In genomic region chr4:152346979-152347378, GRCh38 we compare ENCODE assay signal across 31 cellular contexts.
"Had no signal": no experiment of that assay in that cellular context is flagged by ENCODE, and none has a peak within 500 bp of the region (broad histone marks: within the 10 kb centered on the region; RNA-seq: fewer than 3 reads in every experiment).

No MANE protein-coding gene starts in this region.

- H3K4me3 ChIP-seq: heart right ventricle, left lung, lower lobe of right lung, pancreas, prostate gland, smooth muscle cell, tibial artery, upper lobe of right lung had no signal

- H3K9me3 ChIP-seq: heart right ventricle, left lung, lower lobe of right lung, pancreas, prostate gland, tibial artery, upper lobe of right lung had no signal

- H3K4me1 Mint-ChIP-seq: activated CD4-positive, alpha-beta memory T cell treated with anti-CD3 and anti-CD28 coated beads, Interleukin-2, amount 10 ng/mL, durations not matched to agents 7 days and 5 days; endodermal cell; stimulated activated memory B cell treated with anti-CD40 and anti-IgM and Interleukin-4, amounts not matched to agents 10 μg/mL and 1 μg/mL and 100 μg/mL, for 72 hours; stimulated activated naive CD8-positive, alpha-beta T cell treated with anti-CD3 and anti-CD28 coated beads, Interleukin-15, amount 100 ng/mL, for 72 hours had no signal

- ATAC-seq: esophagus mucosa; heart right ventricle; left lung; lower lobe of right lung; pancreas; stimulated activated memory B cell treated with anti-CD40 and anti-IgM and Interleukin-4, amounts not matched to agents 10 μg/mL and 1 μg/mL and 100 μg/mL, for 72 hours; stimulated activated naive CD8-positive, alpha-beta T cell treated with anti-CD3 and anti-CD28 coated beads, Interleukin-15, amount 100 ng/mL, for 72 hours; T-helper 17 cell; upper lobe of right lung had no signal

- H3K27me3 ChIP-seq: heart right ventricle, left lung, pancreas, tibial artery, upper lobe of right lung had no signal

- H3K4me2 ChIP-seq: smooth muscle cell had no signal

- FAIRE-seq: bronchial epithelial cell had no signal

- DNase-seq: activated CD4-positive, alpha-beta memory T cell treated with anti-CD3 and anti-CD28 coated beads, Interleukin-2, amount 10 ng/mL, durations not matched to agents 7 days and 5 days; activated CD4-positive, alpha-beta T cell treated with anti-CD3 and anti-CD28 coated beads, Interleukin-2, amount 10 ng/mL, durations not matched to agents 7 days and 5 days; activated CD4-positive, CD25-positive, alpha-beta regulatory T cell treated with anti-CD3 and anti-CD28 coated beads, Interleukin-2, amount 50 U/mL, for 72 hours; activated CD8-positive, alpha-beta memory T cell treated with anti-CD3 and anti-CD28 coated beads, Interleukin-2, amount 50 U/mL, for 48 hours; activated gamma-delta T cell; activated naive CD4-positive, alpha-beta T cell treated with anti-CD3 and anti-CD28 coated beads, Interleukin-2, amount 10 ng/mL, durations not matched to agents 7 days and 5 days; activated T-cell treated with anti-CD3 and anti-CD28 coated beads, Interleukin-2, amount 50 U/mL, for 24 hours; amygdala; dermis blood vessel endothelial cell; endodermal cell; foreskin melanocyte; heart right ventricle; left lung; lower lobe of right lung; pancreas; retina; stimulated activated CD4-positive, alpha-beta T cell treated with anti-CD3 and anti-CD28 coated beads, Interleukin-1b, Interleukin-23, amount 100 ng/mL, for 48 hours; stimulated activated CD4-positive, alpha-beta T cell treated with anti-CD3 and anti-CD28 coated beads, Interleukin-4, amount 100 ng/mL, for 4 hours; stimulated activated CD8-positive, alpha-beta memory T cell treated with anti-CD3 and anti-CD28 coated beads, Interleukin-4, amount 100 ng/mL, for 48 hours; stimulated activated naive CD8-positive, alpha-beta T cell treated with anti-CD3 and anti-CD28 coated beads, Interleukin-15, amount 100 ng/mL, for 72 hours; T-helper 17 cell; T1000; tibial artery; upper lobe of right lung; WERI-Rb-1 had no signal

- H3K36me3 ChIP-seq: pancreas, prostate gland had no signal

- H3K27ac Mint-ChIP-seq: activated CD4-positive, alpha-beta memory T cell treated with anti-CD3 and anti-CD28 coated beads, Interleukin-2, amount 10 ng/mL, durations not matched to agents 7 days and 5 days; activated CD4-positive, alpha-beta T cell treated with anti-CD3 and anti-CD28 coated beads, Interleukin-2, amount 10 ng/mL, durations not matched to agents 7 days and 5 days; activated naive CD4-positive, alpha-beta T cell treated with anti-CD3 and anti-CD28 coated beads, Interleukin-2, amount 10 ng/mL, durations not matched to agents 7 days and 5 days; activated T-cell treated with anti-CD3 and anti-CD28 coated beads, Interleukin-2, amount 50 U/mL, for 24 hours; endodermal cell; stimulated activated memory B cell treated with anti-CD40 and anti-IgM and Interleukin-4, amounts not matched to agents 10 μg/mL and 1 μg/mL and 100 μg/mL, for 72 hours; stimulated activated naive CD8-positive, alpha-beta T cell treated with anti-CD3 and anti-CD28 coated beads, Interleukin-15, amount 100 ng/mL, for 72 hours; T-helper 17 cell had no signal

- H3K9me3 Mint-ChIP-seq: activated CD4-positive, alpha-beta memory T cell treated with anti-CD3 and anti-CD28 coated beads, Interleukin-2, amount 10 ng/mL, durations not matched to agents 7 days and 5 days; activated CD4-positive, alpha-beta T cell treated with anti-CD3 and anti-CD28 coated beads, Interleukin-2, amount 10 ng/mL, durations not matched to agents 7 days and 5 days; activated T-cell treated with anti-CD3 and anti-CD28 coated beads, Interleukin-2, amount 50 U/mL, for 24 hours; central memory CD8-positive, alpha-beta T cell; endodermal cell; stimulated activated memory B cell treated with anti-CD40 and anti-IgM and Interleukin-4, amounts not matched to agents 10 μg/mL and 1 μg/mL and 100 μg/mL, for 72 hours; stimulated activated naive CD8-positive, alpha-beta T cell treated with anti-CD3 and anti-CD28 coated beads, Interleukin-15, amount 100 ng/mL, for 72 hours had no signal

- H3K4me3 Mint-ChIP-seq: activated CD4-positive, alpha-beta memory T cell treated with anti-CD3 and anti-CD28 coated beads, Interleukin-2, amount 10 ng/mL, durations not matched to agents 7 days and 5 days; activated CD4-positive, alpha-beta T cell treated with anti-CD3 and anti-CD28 coated beads, Interleukin-2, amount 10 ng/mL, durations not matched to agents 7 days and 5 days; activated naive CD4-positive, alpha-beta T cell treated with anti-CD3 and anti-CD28 coated beads, Interleukin-2, amount 10 ng/mL, durations not matched to agents 7 days and 5 days; activated T-cell treated with anti-CD3 and anti-CD28 coated beads, Interleukin-2, amount 50 U/mL, for 24 hours; central memory CD8-positive, alpha-beta T cell; endodermal cell; stimulated activated memory B cell treated with anti-CD40 and anti-IgM and Interleukin-4, amounts not matched to agents 10 μg/mL and 1 μg/mL and 100 μg/mL, for 72 hours; stimulated activated naive CD8-positive, alpha-beta T cell treated with anti-CD3 and anti-CD28 coated beads, Interleukin-15, amount 100 ng/mL, for 72 hours; T-helper 17 cell had no signal

- H3K27me3 Mint-ChIP-seq: activated CD4-positive, alpha-beta memory T cell treated with anti-CD3 and anti-CD28 coated beads, Interleukin-2, amount 10 ng/mL, durations not matched to agents 7 days and 5 days; activated CD4-positive, alpha-beta T cell treated with anti-CD3 and anti-CD28 coated beads, Interleukin-2, amount 10 ng/mL, durations not matched to agents 7 days and 5 days; activated naive CD4-positive, alpha-beta T cell treated with anti-CD3 and anti-CD28 coated beads, Interleukin-2, amount 10 ng/mL, durations not matched to agents 7 days and 5 days; activated T-cell treated with anti-CD3 and anti-CD28 coated beads, Interleukin-2, amount 50 U/mL, for 24 hours; central memory CD8-positive, alpha-beta T cell; stimulated activated memory B cell treated with anti-CD40 and anti-IgM and Interleukin-4, amounts not matched to agents 10 μg/mL and 1 μg/mL and 100 μg/mL, for 72 hours; stimulated activated naive CD8-positive, alpha-beta T cell treated with anti-CD3 and anti-CD28 coated beads, Interleukin-15, amount 100 ng/mL, for 72 hours; T-helper 17 cell had no signal

- H3K27ac ChIP-seq: heart right ventricle, left lung, lower lobe of right lung, pancreas, prostate gland, tibial artery, upper lobe of right lung, WERI-Rb-1 had no signal

- H3K4me1 ChIP-seq: left lung, lower lobe of right lung, pancreas, prostate gland, upper lobe of right lung had no signal
